In genomic region chr15:93882779-93883178, GRCh38 we compare ENCODE assay signal across 35 cellular contexts.
"Had no signal": no experiment of that assay in that cellular context is flagged by ENCODE, and none has a peak within 500 bp of the region (broad histone marks: within the 10 kb centered on the region; RNA-seq: fewer than 3 reads in every experiment).

No MANE protein-coding gene starts in this region.

- H3K4me1 Mint-ChIP-seq: activated B cell treated with CpG ODN at 0.5 μM for 24 hours; activated CD4-positive, alpha-beta T cell treated with anti-CD3 and anti-CD28 coated beads, Interleukin-2, amount 10 ng/mL, durations not matched to agents 24 days and 14 days; activated naive CD4-positive, alpha-beta T cell treated with anti-CD3 and anti-CD28 coated beads, Interleukin-2, amount 10 ng/mL, durations not matched to agents 7 days and 5 days; activated naive CD8-positive, alpha-beta T cell treated with anti-CD3 and anti-CD28 coated beads for 36 hours; activated T-helper 17 cell treated with anti-CD3 and anti-CD28 coated beads, Interleukin-2, amount 50 U/mL, for 72 hours had no signal

- H3K27me3 Mint-ChIP-seq: activated B cell treated with CpG ODN at 0.5 μM for 24 hours; activated CD8-positive, alpha-beta T cell treated with anti-CD3 and anti-CD28 coated beads for 36 hours; activated naive CD4-positive, alpha-beta T cell treated with anti-CD3 and anti-CD28 coated beads, Interleukin-2, amount 10 ng/mL, durations not matched to agents 7 days and 5 days had no signal

- H3K4me3 ChIP-seq: adrenal gland, body of pancreas, breast epithelium had no signal

- H3K4me1 ChIP-seq: adrenal gland, body of pancreas, breast epithelium had no signal

- H3K36me3 Mint-ChIP-seq: activated CD4-positive, alpha-beta memory T cell treated with anti-CD3 and anti-CD28 coated beads for 36 hours; activated naive CD4-positive, alpha-beta T cell treated with anti-CD3 and anti-CD28 coated beads, Interleukin-2, amount 10 ng/mL, durations not matched to agents 7 days and 5 days; activated naive CD4-positive, alpha-beta T cell treated with anti-CD3 and anti-CD28 coated beads, Interleukin-2, amount 50 U/mL, for 72 hours; activated naive CD8-positive, alpha-beta T cell treated with anti-CD3 and anti-CD28 coated beads for 36 hours had no signal

- H3K27ac ChIP-seq: adrenal gland, body of pancreas, brain microvascular endothelial cell, breast epithelium, VCaP had no signal

- H3K9me3 Mint-ChIP-seq: activated B cell treated with CpG ODN at 0.5 μM for 24 hours; activated CD4-positive, alpha-beta T cell treated with anti-CD3 and anti-CD28 coated beads, Interleukin-2, amount 10 ng/mL, durations not matched to agents 24 days and 14 days; activated CD8-positive, alpha-beta T cell treated with anti-CD3 and anti-CD28 coated beads for 36 hours; activated naive CD4-positive, alpha-beta T cell treated with anti-CD3 and anti-CD28 coated beads, Interleukin-2, amount 10 ng/mL, durations not matched to agents 7 days and 5 days; activated naive CD4-positive, alpha-beta T cell treated with anti-CD3 and anti-CD28 coated beads, Interleukin-2, amount 50 U/mL, for 72 hours; activated naive CD8-positive, alpha-beta T cell treated with anti-CD3 and anti-CD28 coated beads for 36 hours; activated T-cell treated with anti-CD3 and anti-CD28 coated beads, Interleukin-2, amount 50 U/mL, for 4 hours; activated T-cell treated with anti-CD3 and anti-CD28 coated beads, Interleukin-2, amount 50 U/mL, for 72 hours; activated T-helper 1 cell treated with anti-CD3 and anti-CD28 coated beads, Interleukin-12 subunit alpha, Interleukin-12 subunit beta, Interleukin-2, Interleukin-4 antibody, amounts not matched to agents 30 ng/mL and 10 ng/mL and 1 ng/mL, durations not matched to agents 14 hours and 24 hours and 36 hours; T-helper 1 cell treated with Interleukin-12 subunit alpha and Interleukin-12 subunit beta and Interleukin-4 antibody, amounts not matched to agents 30 μg/mL and 1 μg/mL, for 36 hours; T-helper 2 cell treated with Interferon-gamma antibody and Interleukin-4, amounts not matched to agents 5 μg/mL and 100 μg/mL, for 36 hours had no signal

- H3K27ac Mint-ChIP-seq: activated B cell treated with CpG ODN at 0.5 μM for 24 hours; activated CD4-positive, alpha-beta memory T cell treated with anti-CD3 and anti-CD28 coated beads for 36 hours; activated CD4-positive, alpha-beta T cell treated with anti-CD3 and anti-CD28 coated beads, Interleukin-2, amount 10 ng/mL, durations not matched to agents 24 days and 14 days; activated CD8-positive, alpha-beta T cell treated with anti-CD3 and anti-CD28 coated beads for 36 hours; activated naive CD4-positive, alpha-beta T cell treated with anti-CD3 and anti-CD28 coated beads, Interleukin-2, amount 10 ng/mL, durations not matched to agents 7 days and 5 days; activated naive CD4-positive, alpha-beta T cell treated with anti-CD3 and anti-CD28 coated beads, Interleukin-2, amount 50 U/mL, for 72 hours; activated naive CD8-positive, alpha-beta T cell treated with anti-CD3 and anti-CD28 coated beads for 36 hours; activated T-cell treated with anti-CD3 and anti-CD28 coated beads, Interleukin-2, amount 50 U/mL, for 72 hours; activated T-helper 1 cell treated with anti-CD3 and anti-CD28 coated beads, Interleukin-12 subunit alpha, Interleukin-12 subunit beta, Interleukin-2, Interleukin-4 antibody, amounts not matched to agents 30 ng/mL and 10 ng/mL and 1 ng/mL, durations not matched to agents 14 hours and 24 hours and 36 hours; activated T-helper 17 cell treated with anti-CD3 and anti-CD28 coated beads, Interleukin-2, amount 50 U/mL, for 72 hours; T-helper 1 cell treated with Interleukin-12 subunit alpha and Interleukin-12 subunit beta and Interleukin-4 antibody, amounts not matched to agents 30 μg/mL and 1 μg/mL, for 36 hours; T-helper 2 cell treated with Interferon-gamma antibody and Interleukin-4, amounts not matched to agents 5 μg/mL and 100 μg/mL, for 36 hours had no signal

- DNase-seq: activated B cell treated with CpG ODN at 0.5 μM for 24 hours; activated CD4-positive, alpha-beta memory T cell treated with anti-CD3 and anti-CD28 coated beads for 36 hours; activated CD4-positive, alpha-beta T cell treated with anti-CD3 and anti-CD28 coated beads for 4 hours; activated CD4-positive, alpha-beta T cell treated with anti-CD3 and anti-CD28 coated beads, Interleukin-2, amount 10 ng/mL, durations not matched to agents 24 days and 14 days; activated CD4-positive, alpha-beta T cell treated with anti-CD3 and anti-CD28 coated beads, Interleukin-2, amount 50 U/mL, for 1 hour; activated CD4-positive, alpha-beta T cell treated with anti-CD3 and anti-CD28 coated beads, Interleukin-2, amount 50 U/mL, for 4 hours; activated CD4-positive, CD25-positive, alpha-beta regulatory T cell treated with anti-CD3 and anti-CD28 coated beads, Interleukin-2, amount 50 U/mL, for 72 hours; activated CD8-positive, alpha-beta memory T cell treated with anti-CD3 and anti-CD28 coated beads, Interleukin-2, amount 50 U/mL, for 4 hours; activated CD8-positive, alpha-beta T cell treated with anti-CD3 and anti-CD28 coated beads for 36 hours; activated effector memory CD4-positive, alpha-beta T cell treated with anti-CD3 and anti-CD28 coated beads, Interleukin-2, amount 50 U/mL, for 16 hours; activated gamma-delta T cell treated with Interleukin-2 at 50 U/mL for 16 hours; activated naive CD4-positive, alpha-beta T cell treated with anti-CD3 and anti-CD28 coated beads, Interleukin-2, amount 10 ng/mL, durations not matched to agents 7 days and 5 days; activated naive CD4-positive, alpha-beta T cell treated with Interleukin-2 at 50 U/mL for 16 hours; activated naive CD8-positive, alpha-beta T cell treated with anti-CD3 and anti-CD28 coated beads for 36 hours; activated T-cell treated with anti-CD3 and anti-CD28 coated beads for 4 hours; activated T-cell treated with anti-CD3 and anti-CD28 coated beads, Interleukin-2, amount 50 U/mL, for 1 hour; activated T-cell treated with anti-CD3 and anti-CD28 coated beads, Interleukin-2, amount 50 U/mL, for 4 hours; activated T-cell treated with anti-CD3 and anti-CD28 coated beads, Interleukin-2, amount 50 U/mL, for 72 hours; adrenal gland; amniotic stem cell; aorta; body of pancreas; brain microvascular endothelial cell; central memory CD4-positive, alpha-beta T cell; cerebellar nuclear complex; T-helper 1 cell; T-helper 2 cell; T-helper 9 cell had no signal

- H3K9me3 ChIP-seq: adrenal gland, body of pancreas, breast epithelium had no signal

- H3K27me3 ChIP-seq: adrenal gland, body of pancreas, brain microvascular endothelial cell, breast epithelium had no signal

- H3K36me3 ChIP-seq: adrenal gland, brain microvascular endothelial cell, breast epithelium had no signal

- H3K4me3 Mint-ChIP-seq: activated B cell treated with CpG ODN at 0.5 μM for 24 hours; activated CD4-positive, alpha-beta memory T cell treated with anti-CD3 and anti-CD28 coated beads for 36 hours; activated CD4-positive, alpha-beta T cell treated with anti-CD3 and anti-CD28 coated beads, Interleukin-2, amount 10 ng/mL, durations not matched to agents 24 days and 14 days; activated CD8-positive, alpha-beta T cell treated with anti-CD3 and anti-CD28 coated beads for 36 hours; activated naive CD4-positive, alpha-beta T cell treated with anti-CD3 and anti-CD28 coated beads, Interleukin-2, amount 10 ng/mL, durations not matched to agents 7 days and 5 days; activated naive CD8-positive, alpha-beta T cell treated with anti-CD3 and anti-CD28 coated beads for 36 hours; activated T-cell treated with anti-CD3 and anti-CD28 coated beads, Interleukin-2, amount 50 U/mL, for 4 hours; activated T-cell treated with anti-CD3 and anti-CD28 coated beads, Interleukin-2, amount 50 U/mL, for 72 hours; activated T-helper 1 cell treated with anti-CD3 and anti-CD28 coated beads, Interleukin-12 subunit alpha, Interleukin-12 subunit beta, Interleukin-2, Interleukin-4 antibody, amounts not matched to agents 30 ng/mL and 10 ng/mL and 1 ng/mL, durations not matched to agents 14 hours and 24 hours and 36 hours; activated T-helper 17 cell treated with anti-CD3 and anti-CD28 coated beads, Interleukin-2, amount 50 U/mL, for 72 hours; T-helper 1 cell treated with Interleukin-12 subunit alpha and Interleukin-12 subunit beta and Interleukin-4 antibody, amounts not matched to agents 30 μg/mL and 1 μg/mL, for 36 hours; T-helper 2 cell treated with Interferon-gamma antibody and Interleukin-4, amounts not matched to agents 5 μg/mL and 100 μg/mL, for 36 hours had no signal
